Comparison of ENCODE assay signal across 1 cellular context in the genomic region with DNA sequence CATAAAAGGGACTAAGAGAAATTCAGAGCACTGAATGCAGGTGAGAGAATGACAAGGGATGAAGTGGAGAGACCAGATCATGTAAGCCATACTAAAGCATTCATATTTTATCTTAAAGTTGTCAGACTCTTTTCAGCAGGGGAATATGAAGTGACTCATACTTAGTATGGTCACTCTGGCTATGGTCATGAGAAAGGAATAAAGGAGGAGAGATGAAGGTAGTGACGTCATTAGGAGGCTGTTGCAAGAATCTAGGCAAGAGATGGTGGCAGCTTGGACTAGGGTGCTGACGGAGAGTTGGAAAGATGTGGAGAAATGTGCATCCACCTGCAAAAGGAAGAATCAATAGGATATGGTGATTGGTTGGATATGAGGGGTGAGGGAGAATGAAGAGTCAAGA.
TF ChIP-seq lines count a peak whose summit lies in the region.

No MANE protein-coding gene starts in this region.

TF ChIP-seq in IMR-90, 13 proteins besides CTCF, POLR2A, EP300 and RAD21 (continued from another document):
- TF ChIP-seq, protein P1, sequence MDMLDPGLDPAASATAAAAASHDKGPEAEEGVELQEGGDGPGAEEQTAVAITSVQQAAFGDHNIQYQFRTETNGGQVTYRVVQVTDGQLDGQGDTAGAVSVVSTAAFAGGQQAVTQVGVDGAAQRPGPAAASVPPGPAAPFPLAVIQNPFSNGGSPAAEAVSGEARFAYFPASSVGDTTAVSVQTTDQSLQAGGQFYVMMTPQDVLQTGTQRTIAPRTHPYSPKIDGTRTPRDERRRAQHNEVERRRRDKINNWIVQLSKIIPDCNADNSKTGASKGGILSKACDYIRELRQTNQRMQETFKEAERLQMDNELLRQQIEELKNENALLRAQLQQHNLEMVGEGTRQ (IDR thresholded peaks at IDR 0.05; ENCODE audit: low read depth, low read length): no peak
- TF ChIP-seq MAFK (IDR thresholded peaks at IDR 0.05; ENCODE audit: low read depth, low read length) (no peak), SMC3 (IDR thresholded peaks at IDR 0.05; ENCODE audit: low read depth, low read length) (no peak), CEBPB (IDR thresholded peaks at IDR 0.05; ENCODE audit: low read depth, low read length) (no peak), RFX5 (IDR thresholded peaks at IDR 0.05; ENCODE audit: low read depth, low read length) (no peak), FOS (IDR thresholded peaks at IDR 0.05; ENCODE audit: low read depth, low read length) (no peak), MAZ (IDR thresholded peaks at IDR 0.05; ENCODE audit: borderline replicate concordance, low read depth, low read length) (no peak), RCOR1 (IDR thresholded peaks at IDR 0.05; ENCODE audit: insufficient replicate concordance, low read length) (no peak)
- TF ChIP-seq, protein P2, sequence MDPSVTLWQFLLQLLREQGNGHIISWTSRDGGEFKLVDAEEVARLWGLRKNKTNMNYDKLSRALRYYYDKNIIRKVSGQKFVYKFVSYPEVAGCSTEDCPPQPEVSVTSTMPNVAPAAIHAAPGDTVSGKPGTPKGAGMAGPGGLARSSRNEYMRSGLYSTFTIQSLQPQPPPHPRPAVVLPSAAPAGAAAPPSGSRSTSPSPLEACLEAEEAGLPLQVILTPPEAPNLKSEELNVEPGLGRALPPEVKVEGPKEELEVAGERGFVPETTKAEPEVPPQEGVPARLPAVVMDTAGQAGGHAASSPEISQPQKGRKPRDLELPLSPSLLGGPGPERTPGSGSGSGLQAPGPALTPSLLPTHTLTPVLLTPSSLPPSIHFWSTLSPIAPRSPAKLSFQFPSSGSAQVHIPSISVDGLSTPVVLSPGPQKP (IDR thresholded peaks at IDR 0.05; ENCODE audit: borderline replicate concordance, low read depth, low read length): no peak
TF ChIP-seq in IMR-90: peak in this region for 0.
